In the genomic region with DNA sequence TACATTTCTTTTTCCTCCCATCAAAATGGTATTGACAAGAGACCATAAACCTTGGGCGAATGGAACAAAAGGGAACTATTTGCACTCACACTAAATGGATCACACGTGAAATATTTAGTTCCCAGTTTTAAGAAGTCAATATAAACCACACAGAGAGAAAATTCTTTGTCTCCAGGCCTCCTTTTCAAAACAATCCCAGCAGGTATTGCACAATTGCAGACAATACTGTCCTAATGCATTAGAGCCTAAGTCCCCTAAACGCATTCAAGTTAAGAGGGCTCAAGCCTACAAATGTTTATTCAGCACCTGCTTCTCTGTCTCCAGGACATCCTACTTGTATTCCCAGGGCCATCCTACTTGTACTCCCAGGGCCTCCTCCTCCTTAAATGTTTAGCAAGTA, we compare ENCODE assay signal across 24 cellular contexts. TPM values are rescaled to one million over a fixed set of nuclear protein-coding genes. Genes with fewer than 3 reads are reported as not detected.
A peak's percentile ranks its signal among the peaks of the same experiment; 100 is the strongest.
DNase-seq lines count a peak whose midpoint lies in the region; ATAC-seq and TF ChIP-seq lines count a peak whose summit lies in the region.
"Had no signal": no experiment of that assay in that cellular context is flagged by ENCODE, and none has a peak within 500 bp of the region (broad histone marks: within the 10 kb centered on the region; RNA-seq: fewer than 3 reads in every experiment).

No MANE protein-coding gene starts in this region.

- CTCF ChIA-PET in PC-9 (lab: Charles Lee) = no interaction called here
- CTCF ChIA-PET in activated naive CD4-positive, alpha-beta T cell treated with anti-CD3 and anti-CD28 coated beads for 36 hours (lab: Charles Lee) = interaction anchor here (0.9 to 2.3 kb wide), 4 partner anchors 8 to 39 kb away, joined by 4 to 6 read pairs (median 5); no protein-coding TSS in a partner anchor

- H3F3A ChIP-seq in PC-9 (ENCODE audit: insufficient read depth, low read depth) = no peaks in the 10 kb centered on the region

- BruUV-seq in PC-9 (replicated peaks; lab: Mats Ljungman, UMichigan) = no TSS peak

- H3K4me1 ChIP-seq in DND-41 (ENCODE audit: insufficient read depth, low read length) (peaks cover 29% of the 10 kb centered on the region), PC-9 (replicated peaks; ENCODE audit: insufficient read depth) (peaks cover 16% of the 10 kb centered on the region)

- H3K9ac ChIP-seq in DND-41 (ENCODE audit: low read depth, low read length) = no peak overlapping the region

- intact Hi-C loops in PC-9 (cut with micrococcal nuclease; ENCODE audit: unreplicated experiment) = no loop called here
- intact Hi-C loops in activated naive CD4-positive, alpha-beta T cell treated with anti-CD3 and anti-CD28 coated beads for 36 hours (cut with micrococcal nuclease) = loop anchor here (2.0 kb wide), 2 partner anchors 124 to 154 kb away; no protein-coding TSS in a partner anchor

- peak overlapping the region; percentile 85 for H3K4me3 Mint-ChIP-seq in activated T-helper 17 cell treated with anti-CD3 and anti-CD28 coated beads, Interleukin-2, amount 50 U/mL, for 72 hours
- peak overlapping the region; percentile 69 to 83 (median 74) for H3K4me3 Mint-ChIP-seq in nephron
- no peak overlapping the region for H3K4me3 Mint-ChIP-seq in activated naive CD4-positive, alpha-beta T cell treated with anti-CD3 and anti-CD28 coated beads for 36 hours

- H3K4me3 ChIP-seq in DND-41 (ENCODE audit: low read depth in 1 of 2, low read length in 2 of 2) (no peak overlapping the region), PC-9 (no peak overlapping the region)
- H3K4me3 ChIP-seq: cardiac muscle cell, uterus had no signal

- H3K27me3 ChIP-seq in DND-41 (ENCODE audit: insufficient read depth, low read length, poor library complexity) (no peaks in the 10 kb centered on the region), PC-9 (ENCODE audit: insufficient read depth, low read depth) (no peaks in the 10 kb centered on the region)
- H3K27me3 ChIP-seq: cardiac muscle cell, uterus had no signal

- no peak overlapping the region for H3K27ac ChIP-seq in DND-41 (ENCODE audit: low read length)
- H3K27ac ChIP-seq in PC-9 = no peak overlapping the region
- H3K27ac ChIP-seq: cardiac muscle cell, uterus had no signal

- POLR2A ChIA-PET in PC-9 (lab: Charles Lee; ENCODE audit: unreplicated experiment) = no interaction called here

- H3K36me3 ChIP-seq in DND-41 (ENCODE audit: insufficient read depth, low read length) (no peaks in the 10 kb centered on the region), PC-9 (ENCODE audit: low read depth) (no peaks in the 10 kb centered on the region)
- H3K36me3 ChIP-seq: cardiac muscle cell, uterus had no signal

- TF ChIP-seq CTCF in DND-41 (IDR thresholded peaks at IDR 0.05; ENCODE audit: borderline replicate concordance, extremely low read depth, low read length, poor library complexity, severe bottlenecking) (no peak), nephron (IDR thresholded peaks at IDR 0.05; ENCODE audit: unreplicated experiment in 3 of 3) (no peak), PC-9 (conservative IDR thresholded peaks at IDR 0.05) (no peak)

- peak overlapping the region; percentile 70; the same call in 1 of the 2 replicates for H3K4me2 ChIP-seq in DND-41 (ENCODE audit: insufficient read depth, low read length)
- H3K4me2 ChIP-seq in PC-9 = no peak overlapping the region

- H4K20me1 ChIP-seq in DND-41 (ENCODE audit: insufficient read depth, low read length) = no peaks in the 10 kb centered on the region
- no peaks in the 10 kb centered on the region for H4K20me1 ChIP-seq in PC-9 (ENCODE audit: insufficient read depth)

- DNase-seq in NOMO-1 (lab: John Stamatoyannopoulos, UW; ENCODE audit: unreplicated experiment in 2 of 2) = peak; percentile 9 to 43
- no peak for DNase-seq in NOMO-1 treated with dmso at 0.1 percent for 144 hours (lab: John Stamatoyannopoulos, UW; ENCODE audit: unreplicated experiment)
- no peak for DNase-seq in DND-41
- no peak for DNase-seq in PC-9
- DNase-seq in activated naive CD4-positive, alpha-beta T cell treated with anti-CD3 and anti-CD28 coated beads for 36 hours = no peak
- DNase-seq: activated CD4-positive, CD25-positive, alpha-beta regulatory T cell treated with anti-CD3 and anti-CD28 coated beads, Interleukin-2, amount 50 U/mL, for 72 hours; activated T-cell treated with anti-CD3 and anti-CD28 coated beads, Interleukin-2, amount 50 U/mL, for 1 hour; amygdala; GF-D8; head of caudate nucleus; Kasumi-1; left colon; mesendoderm; naive thymus-derived CD8-positive, alpha-beta T cell; NCI-H1105 treated with DMSO at 0.1 percent for 48 hours; NCI-H2171; posterior cingulate gyrus; substantia nigra; uterus had no signal

- no peaks in the 10 kb centered on the region for H3K9me3 Mint-ChIP-seq in activated T-helper 17 cell treated with anti-CD3 and anti-CD28 coated beads, Interleukin-2, amount 50 U/mL, for 72 hours
- H3K9me3 Mint-ChIP-seq in nephron = no peaks in the 10 kb centered on the region
- H3K9me3 Mint-ChIP-seq in activated naive CD4-positive, alpha-beta T cell treated with anti-CD3 and anti-CD28 coated beads for 36 hours = no peaks in the 10 kb centered on the region
- H3K9me3 Mint-ChIP-seq: naive thymus-derived CD8-positive, alpha-beta T cell had no signal

- no peak overlapping the region for H3K27ac Mint-ChIP-seq in activated T-helper 17 cell treated with anti-CD3 and anti-CD28 coated beads, Interleukin-2, amount 50 U/mL, for 72 hours
- peak overlapping the region; percentile 28 to 59 (median 52) for H3K27ac Mint-ChIP-seq in nephron
- H3K27ac Mint-ChIP-seq in activated naive CD4-positive, alpha-beta T cell treated with anti-CD3 and anti-CD28 coated beads for 36 hours = no peak overlapping the region

- H2AFZ ChIP-seq in DND-41 (ENCODE audit: low read depth, low read length) (no peak overlapping the region), PC-9 (no peak overlapping the region)

- H3K27me3 Mint-ChIP-seq in activated T-helper 17 cell treated with anti-CD3 and anti-CD28 coated beads, Interleukin-2, amount 50 U/mL, for 72 hours = no peaks in the 10 kb centered on the region
- H3K27me3 Mint-ChIP-seq in nephron (ENCODE audit: low read depth) = peaks cover 4% of the 10 kb centered on the region
- H3K27me3 Mint-ChIP-seq in activated naive CD4-positive, alpha-beta T cell treated with anti-CD3 and anti-CD28 coated beads for 36 hours (ENCODE audit: low read depth) = no peaks in the 10 kb centered on the region

- ATAC-seq in DND-41 (ENCODE audit: insufficient read depth, low read depth) (no peak), GM18520 (IDR thresholded peaks at IDR 0.05; ENCODE audit: unreplicated experiment) (no peak)
- no peak for ATAC-seq in activated T-helper 17 cell treated with anti-CD3 and anti-CD28 coated beads, Interleukin-2, amount 50 U/mL, for 72 hours (replicated peaks)
- ATAC-seq: left colon; naive thymus-derived CD8-positive, alpha-beta T cell; SK-N-SH treated with all-trans-retinoic acid at 6 μM for 48 hours had no signal

- H3K36me3 Mint-ChIP-seq in activated T-helper 17 cell treated with anti-CD3 and anti-CD28 coated beads, Interleukin-2, amount 50 U/mL, for 72 hours (ENCODE audit: low read depth) = no peaks in the 10 kb centered on the region
- peaks cover 7% of the 10 kb centered on the region for H3K36me3 Mint-ChIP-seq in nephron (ENCODE audit: low read depth)
- H3K36me3 Mint-ChIP-seq in activated naive CD4-positive, alpha-beta T cell treated with anti-CD3 and anti-CD28 coated beads for 36 hours (ENCODE audit: low read depth) = no peaks in the 10 kb centered on the region

- no peaks in the 10 kb centered on the region for H3K9me2 ChIP-seq in PC-9 (ENCODE audit: insufficient read depth)

- H3K79me2 ChIP-seq in DND-41 (ENCODE audit: insufficient read depth, low read length) = peaks cover 22% of the 10 kb centered on the region; the same call in 1 of the 2 replicates
- H3K79me2 ChIP-seq in PC-9 (ENCODE audit: low read depth) = peaks cover 5% of the 10 kb centered on the region; the same call in 1 of the 2 replicates

- no peaks in the 10 kb centered on the region for H3K9me3 ChIP-seq in DND-41 (ENCODE audit: insufficient read depth, low read length, severe bottlenecking)
- no peaks in the 10 kb centered on the region for H3K9me3 ChIP-seq in PC-9 (ENCODE audit: insufficient read depth, low read depth)
- H3K9me3 ChIP-seq: uterus had no signal

- H3K4me1 Mint-ChIP-seq in activated T-helper 17 cell treated with anti-CD3 and anti-CD28 coated beads, Interleukin-2, amount 50 U/mL, for 72 hours = peaks cover 13% of the 10 kb centered on the region
- H3K4me1 Mint-ChIP-seq in nephron = peaks cover 30% of the 10 kb centered on the region
- H3K4me1 Mint-ChIP-seq in activated naive CD4-positive, alpha-beta T cell treated with anti-CD3 and anti-CD28 coated beads for 36 hours (ENCODE audit: low read depth) = peaks cover 13% of the 10 kb centered on the region

RNA-seq across cellular contexts. Expression of gene B3GLCT, which starts 1.3 kb away (rescaled TPM):
- 1 to 10 TPM; 4.1 to 4.6 TPM for total RNA-seq in activated T-helper 17 cell treated with anti-CD3 and anti-CD28 coated beads, Interleukin-2, amount 50 U/mL, for 72 hours
- total RNA-seq in PC-9 (2021) = 3.5 and 5.4 TPM in 2 replicates
- 1 to 10 TPM; 1.2 to 1.5 TPM for total RNA-seq in activated naive CD4-positive, alpha-beta T cell treated with anti-CD3 and anti-CD28 coated beads for 36 hours

RNA-seq across cellular contexts. Expression of gene HSPH1, which starts 36.8 kb away (rescaled TPM):
- total RNA-seq in activated T-helper 17 cell treated with anti-CD3 and anti-CD28 coated beads, Interleukin-2, amount 50 U/mL, for 72 hours = 100 to 1,000 TPM; 128 to 303 TPM
- 61.8 and 105 TPM in 2 replicates for total RNA-seq in PC-9 (2021)
- 100 to 1,000 TPM; 122 to 150 TPM for total RNA-seq in activated naive CD4-positive, alpha-beta T cell treated with anti-CD3 and anti-CD28 coated beads for 36 hours

Comparison
In these comparisons a context has a peak if more than half of its experiments do, and no peak if none do; other contexts are left out.
1. DNase-seq: peak in NOMO-1 (2 of 2); none in NOMO-1 treated with dmso at 0.1 percent for 144 hours (single experiment), DND-41 (single experiment), PC-9 (0 of 2) and activated naive CD4-positive, alpha-beta T cell treated with anti-CD3 and anti-CD28 coated beads for 36 hours (single experiment).
2. H3K27ac Mint-ChIP-seq: peak in nephron (3 of 3); none in activated T-helper 17 cell treated with anti-CD3 and anti-CD28 coated beads, Interleukin-2, amount 50 U/mL, for 72 hours (single experiment) and activated naive CD4-positive, alpha-beta T cell treated with anti-CD3 and anti-CD28 coated beads for 36 hours (single experiment).